In genomic region chr14:23094666-23095195, GRCh38 we compare ENCODE assay signal across 1 cellular context.
TF ChIP-seq lines count a peak whose summit lies in the region.

TSS of gene ACIN1 (minus strand) at chr14:23095136. CDS start at chr14:23095112, 24 bp downstream.

TF ChIP-seq in HepG2, 621 proteins besides CTCF, POLR2A, EP300 and RAD21 (continued from another document and continues in another):
- TF ChIP-seq ZNF800 (CRISPR knock-in tag; IDR thresholded peaks at IDR 0.05) = peak; percentile 81; the same call in 1 of the 2 replicates
- peak; percentile 96; the same call in 1 of the 2 replicates for TF ChIP-seq RNF2 (conservative IDR thresholded peaks at IDR 0.05; ENCODE audit: low read depth)
- no peak for TF ChIP-seq ZNF562 (CRISPR knock-in tag; IDR thresholded peaks at IDR 0.05; ENCODE audit: borderline replicate concordance)
- peak; percentile 97 for TF ChIP-seq ZNF687 (CRISPR knock-in tag; IDR thresholded peaks at IDR 0.05)
- peak; percentile 96; the same call in 1 of the 2 replicates for TF ChIP-seq KLF13 (CRISPR knock-in tag; IDR thresholded peaks at IDR 0.05)
- peak; percentile 65 for TF ChIP-seq LRRFIP1 (CRISPR knock-in tag; conservative IDR thresholded peaks at IDR 0.05)
- TF ChIP-seq KLF9 (CRISPR knock-in tag; IDR thresholded peaks at IDR 0.05; ENCODE audit: low read depth) = no peak
- TF ChIP-seq MTERF4 (CRISPR knock-in tag; IDR thresholded peaks at IDR 0.05) = peak; percentile 93
- no peak for TF ChIP-seq ZNF282 (IDR thresholded peaks at IDR 0.05; ENCODE audit: partially characterized antibody)
- peak; percentile 88 for TF ChIP-seq ZNF12 (CRISPR knock-in tag; IDR thresholded peaks at IDR 0.05)
- TF ChIP-seq KMT2B (CRISPR knock-in tag; IDR thresholded peaks at IDR 0.05) = peak; percentile 92
- peak; percentile 92 for TF ChIP-seq ESRRA (CRISPR knock-in tag; IDR thresholded peaks at IDR 0.05; ENCODE audit: low read depth)
- TF ChIP-seq PREB (CRISPR knock-in tag; IDR thresholded peaks at IDR 0.05) = peak; percentile 96
- peak; percentile 72; the same call in 1 of the 2 replicates for TF ChIP-seq ZSCAN9 (CRISPR knock-in tag; IDR thresholded peaks at IDR 0.05; ENCODE audit: borderline replicate concordance)
- TF ChIP-seq ZNF44 (CRISPR knock-in tag; IDR thresholded peaks at IDR 0.05) = peak; percentile 93; the same call in 1 of the 2 replicates
- peak; percentile 96 for TF ChIP-seq ZNF709 (CRISPR knock-in tag; IDR thresholded peaks at IDR 0.05)
- TF ChIP-seq ZNF20 (CRISPR knock-in tag; IDR thresholded peaks at IDR 0.05) = peak; percentile 84; the same call in 1 of the 2 replicates
- peak; percentile 87 for TF ChIP-seq ZFY (CRISPR knock-in tag; IDR thresholded peaks at IDR 0.05)
- peak; percentile 99 for TF ChIP-seq ZNF776 (CRISPR knock-in tag; IDR thresholded peaks at IDR 0.05)
- no peak; the same call in 1 of the 2 replicates for TF ChIP-seq ZNF33A (CRISPR knock-in tag; IDR thresholded peaks at IDR 0.05; ENCODE audit: borderline replicate concordance)
- peak; percentile 81; the same call in 1 of the 2 replicates for TF ChIP-seq RBAK (CRISPR knock-in tag; IDR thresholded peaks at IDR 0.05)
- peak; percentile 69; the same call in 1 of the 2 replicates for TF ChIP-seq HNF4A (CRISPR knock-in tag; IDR thresholded peaks at IDR 0.05)
- TF ChIP-seq NFE2L2 (IDR thresholded peaks at IDR 0.05; ENCODE audit: low read length) = no peak
- TF ChIP-seq CERS6 (CRISPR knock-in tag; IDR thresholded peaks at IDR 0.05) = peak; percentile 68; the same call in 1 of the 2 replicates
- peak; percentile 88; the same call in 1 of the 2 replicates for TF ChIP-seq DMTF1 (CRISPR knock-in tag; IDR thresholded peaks at IDR 0.05)
- TF ChIP-seq ZNF367 (CRISPR knock-in tag; IDR thresholded peaks at IDR 0.05; ENCODE audit: borderline replicate concordance) = peak; percentile 92; the same call in 1 of the 2 replicates
- peak; percentile 98; the same call in 1 of the 2 replicates for TF ChIP-seq CAMTA2 (CRISPR knock-in tag; IDR thresholded peaks at IDR 0.05; ENCODE audit: borderline replicate concordance)
- TF ChIP-seq ZNF337 (CRISPR knock-in tag; IDR thresholded peaks at IDR 0.05; ENCODE audit: borderline replicate concordance, low read depth) = peak; percentile 98
- peak; percentile 99 for TF ChIP-seq SALL2 (CRISPR knock-in tag; IDR thresholded peaks at IDR 0.05)
- TF ChIP-seq PITX1 (CRISPR knock-in tag; IDR thresholded peaks at IDR 0.05) = peak; percentile 96
- peak; percentile 90; the same call in 1 of the 2 replicates for TF ChIP-seq ZNF557 (CRISPR knock-in tag; IDR thresholded peaks at IDR 0.05)
- TF ChIP-seq TFDP1 (CRISPR knock-in tag; IDR thresholded peaks at IDR 0.05; ENCODE audit: borderline replicate concordance) = peak; percentile 70; the same call in 1 of the 2 replicates
- TF ChIP-seq ZNF747 (CRISPR knock-in tag; IDR thresholded peaks at IDR 0.05; ENCODE audit: borderline replicate concordance) = peak; percentile 98; the same call in 1 of the 2 replicates
- peak; percentile 83 for TF ChIP-seq GATAD1 (CRISPR knock-in tag; IDR thresholded peaks at IDR 0.05)
- TF ChIP-seq ZNF580 (CRISPR knock-in tag; IDR thresholded peaks at IDR 0.05; ENCODE audit: borderline replicate concordance, low read depth) = peak; percentile 94
- TF ChIP-seq CHD2 (IDR thresholded peaks at IDR 0.05; ENCODE audit: low read depth, low read length) = peak; percentile 47; the same call in 1 of the 2 replicates
- peak; percentile 96 for TF ChIP-seq MEF2D (CRISPR knock-in tag; IDR thresholded peaks at IDR 0.05)
- TF ChIP-seq ZFP41 (CRISPR knock-in tag; IDR thresholded peaks at IDR 0.05; ENCODE audit: borderline replicate concordance) = no peak
- TF ChIP-seq ZNF550 (CRISPR knock-in tag; IDR thresholded peaks at IDR 0.05; ENCODE audit: borderline replicate concordance) = no peak; the same call in none of the 2 replicates
- TF ChIP-seq ZNF343 (CRISPR knock-in tag; IDR thresholded peaks at IDR 0.05) = peak; percentile 99
- TF ChIP-seq GATA4 (IDR thresholded peaks at IDR 0.05; ENCODE audit: borderline replicate concordance, low read depth) = peak; percentile 57
- no peak for TF ChIP-seq TCF7 (IDR thresholded peaks at IDR 0.05; ENCODE audit: low read depth)
- TF ChIP-seq DZIP1 (CRISPR knock-in tag; IDR thresholded peaks at IDR 0.05) = peak; percentile 89; the same call in 1 of the 2 replicates
- TF ChIP-seq ZMYM4 (CRISPR knock-in tag; IDR thresholded peaks at IDR 0.05) = peak; percentile 93
- TF ChIP-seq ZSCAN25 (CRISPR knock-in tag; IDR thresholded peaks at IDR 0.05) = peak; percentile 91
- TF ChIP-seq HOXA3 (CRISPR knock-in tag; IDR thresholded peaks at IDR 0.05) = peak; percentile 97
- TF ChIP-seq MEIS2 (CRISPR knock-in tag; IDR thresholded peaks at IDR 0.05) = peak; percentile 95
